1 cellular context compared by ENCODE assay signal in genomic region chr16:27268376-27269299, GRCh38.
TF ChIP-seq lines count a peak whose summit lies in the region.

Gene NSMCE1 (minus strand): TSS chr16:27268772. CDS start chr16:27257570, 11,202 bp downstream.

TF ChIP-seq in HepG2, 621 proteins besides CTCF, POLR2A, EP300 and RAD21 (continued from another document and continues in another):
- no peak for TF ChIP-seq ZNF646 (CRISPR knock-in tag; IDR thresholded peaks at IDR 0.05)
- peak; percentile 89 for TF ChIP-seq ZNF552 (CRISPR knock-in tag; IDR thresholded peaks at IDR 0.05; ENCODE audit: borderline replicate concordance)
- peak; percentile 62; the same call in 1 of the 2 replicates for TF ChIP-seq THAP7 (CRISPR knock-in tag; IDR thresholded peaks at IDR 0.05)
- TF ChIP-seq ZNF800 (CRISPR knock-in tag; IDR thresholded peaks at IDR 0.05) = peak; percentile 73; the same call in 1 of the 2 replicates
- peak; percentile 60 for TF ChIP-seq CSRNP1 (CRISPR knock-in tag; IDR thresholded peaks at IDR 0.05)
- TF ChIP-seq ZNF670 (CRISPR knock-in tag; IDR thresholded peaks at IDR 0.05; ENCODE audit: borderline replicate concordance) = peak; percentile 92; the same call in 1 of the 2 replicates
- TF ChIP-seq KLF13 (CRISPR knock-in tag; IDR thresholded peaks at IDR 0.05) = 0 out of 2 replicates have a peak, but pooled peaks have one; percentile 39
- no peak for TF ChIP-seq MBNL3 (CRISPR knock-in tag; conservative IDR thresholded peaks at IDR 0.05)
- no peak for TF ChIP-seq SCMH1 (CRISPR knock-in tag; IDR thresholded peaks at IDR 0.05; ENCODE audit: borderline replicate concordance)
- TF ChIP-seq ZBTB7A (CRISPR knock-in tag; IDR thresholded peaks at IDR 0.05) = peak; percentile 89
- TF ChIP-seq FOXA1 (IDR thresholded peaks at IDR 0.05) = no peak
- peak; percentile 30 for TF ChIP-seq FOXA1 (CRISPR knock-in tag; IDR thresholded peaks at IDR 0.05)
- TF ChIP-seq E2F2 (CRISPR knock-in tag; IDR thresholded peaks at IDR 0.05; ENCODE audit: borderline replicate concordance) = peak; percentile 82; the same call in 1 of the 2 replicates
- no peak for TF ChIP-seq ZNF34 (CRISPR knock-in tag; IDR thresholded peaks at IDR 0.05; ENCODE audit: borderline replicate concordance)
- TF ChIP-seq SMARCE1 (IDR thresholded peaks at IDR 0.05; ENCODE audit: borderline replicate concordance) = no peak
- no peak; the same call in 1 of the 2 replicates for TF ChIP-seq ZNF652 (CRISPR knock-in tag; IDR thresholded peaks at IDR 0.05; ENCODE audit: borderline replicate concordance, low read depth)
- peak; percentile 17; the same call in 1 of the 2 replicates for TF ChIP-seq PATZ1 (CRISPR knock-in tag; IDR thresholded peaks at IDR 0.05)
- TF ChIP-seq IKZF1 (IDR thresholded peaks at IDR 0.05) = no peak
- 0 out of 2 replicates have a peak, but pooled peaks have one; percentile 57 for TF ChIP-seq FOXO4 (CRISPR knock-in tag; conservative IDR thresholded peaks at IDR 0.05)
- TF ChIP-seq ZNF576 (CRISPR knock-in tag; IDR thresholded peaks at IDR 0.05) = no peak
- TF ChIP-seq ZBTB44 (CRISPR knock-in tag; IDR thresholded peaks at IDR 0.05) = no peak
- peak; percentile 87 for TF ChIP-seq ARID4A (CRISPR knock-in tag; IDR thresholded peaks at IDR 0.05; ENCODE audit: borderline replicate concordance)
- peak; percentile 77 for TF ChIP-seq ZGPAT (CRISPR knock-in tag; IDR thresholded peaks at IDR 0.05)
- TF ChIP-seq MYNN (CRISPR knock-in tag; IDR thresholded peaks at IDR 0.05; ENCODE audit: low read depth) = no peak; the same call in 1 of the 2 replicates
- TF ChIP-seq ZNF674 (CRISPR knock-in tag; IDR thresholded peaks at IDR 0.05; ENCODE audit: low read depth) = no peak
- no peak for TF ChIP-seq SIX4 (CRISPR knock-in tag; IDR thresholded peaks at IDR 0.05)
- TF ChIP-seq GABPB1 (CRISPR knock-in tag; IDR thresholded peaks at IDR 0.05) = peak; percentile 99
- TF ChIP-seq CEBPB (IDR thresholded peaks at IDR 0.05; ENCODE audit: borderline replicate concordance, low read depth, low read length) = peak; percentile 81; the same call in 1 of the 2 replicates
- no peak for TF ChIP-seq ZNF383 (CRISPR knock-in tag; IDR thresholded peaks at IDR 0.05; ENCODE audit: borderline replicate concordance)
